In genomic region chr5:60503771-60504170, GRCh38 we compare ENCODE assay signal across 14 cellular contexts.
A peak's percentile ranks its signal among the peaks of the same experiment; 100 is the strongest.
DNase-seq lines count a peak whose midpoint lies in the region; ATAC-seq and TF ChIP-seq lines count a peak whose summit lies in the region.
"Had no signal": no experiment of that assay in that cellular context is flagged by ENCODE, and none has a peak within 500 bp of the region (broad histone marks: within the 10 kb centered on the region; RNA-seq: fewer than 3 reads in every experiment).

No MANE protein-coding gene starts in this region.

- dilution Hi-C loops in mammary epithelial cell (cut with HindIII; ENCODE audit: low sequenced_read_pairs) = no loop called here

- no TSS peak for BruUV-seq in A673 (replicated peaks; lab: Mats Ljungman, UMichigan)
- no TSS peak for BruUV-seq in mammary epithelial cell (replicated peaks; lab: Mats Ljungman, UMichigan)

- H3K4me2 ChIP-seq in mammary epithelial cell (ENCODE audit: insufficient read depth, low read depth, low read length) = no peak overlapping the region

- H3K36me3 ChIP-seq in A673 (ENCODE audit: insufficient read depth, low read length, poor library complexity, severe bottlenecking) (no peaks in the 10 kb centered on the region), mammary epithelial cell (ENCODE audit: insufficient read depth, low read length) (no peaks in the 10 kb centered on the region)

- no peaks in the 10 kb centered on the region for H3K79me2 ChIP-seq in mammary epithelial cell (ENCODE audit: insufficient read depth, low read length)

- H2AFZ ChIP-seq in mammary epithelial cell (ENCODE audit: low read depth, low read length) = no peak overlapping the region

- in situ Hi-C loops in mammary epithelial cell (cut with MboI; ENCODE audit: low sequenced_read_pairs in 2 of 2) (no loop called here), ACHN (cut with HindIII; ENCODE audit: low pct_ligation_motif_present, low pct_unique_long_range_greater_than_20kb, low sequenced_read_pairs) (no loop called here)

- CTCF ChIA-PET in A673 (lab: Charles Lee) = no interaction called here
- CTCF ChIA-PET in mammary epithelial cell (lab: Charles Lee; ENCODE audit: low non-redundant PET) = no interaction called here

- intact Hi-C loops in A673 (cut with micrococcal nuclease; ENCODE audit: unreplicated experiment) (no loop called here), mammary epithelial cell (cut with micrococcal nuclease) (no loop called here)

- no peaks in the 10 kb centered on the region for H3K9me3 ChIP-seq in A673 (ENCODE audit: low read depth, low read length, poor library complexity, severe bottlenecking)
- H3K9me3 ChIP-seq in mammary epithelial cell (replicated peaks; ENCODE audit: insufficient read depth, low read length) = no peaks in the 10 kb centered on the region

- DNase-seq in A673 (ENCODE audit: low spot score) = no peak
- no peak for DNase-seq in mammary epithelial cell
- no peak for DNase-seq in ACHN
- DNase-seq in NCI-H82 treated with DMSO at 0.1 percent for 48 hours (lab: John Stamatoyannopoulos, UW; ENCODE audit: unreplicated experiment) = no peak
- DNase-seq: activated CD8-positive, alpha-beta memory T cell treated with anti-CD3 and anti-CD28 coated beads, Interleukin-2, amount 50 U/mL, for 48 hours; GF-D8; immature natural killer cell; naive thymus-derived CD8-positive, alpha-beta T cell; NCI-H1092 treated with DMSO at 0.1 percent for 48 hours; stimulated activated CD4-positive, alpha-beta T cell treated with anti-CD3 and anti-CD28 coated beads, Interleukin-15, amount 100 ng/mL, for 24 hours had no signal

- H3K4me1 ChIP-seq in A673 (ENCODE audit: insufficient read depth, low read length, poor library complexity, severe bottlenecking) = no peaks in the 10 kb centered on the region
- H3K4me1 ChIP-seq in mammary epithelial cell (ENCODE audit: insufficient read depth, low read length) = no peaks in the 10 kb centered on the region

- H3K4me3 ChIP-seq in A673 (ENCODE audit: low read depth, low read length, poor library complexity, severe bottlenecking) (no peak overlapping the region), mammary epithelial cell (replicated peaks in 1 of 3; ENCODE audit: insufficient read depth in 1 of 3, low read depth in 2 of 3, low read length in 3 of 3) (no peak overlapping the region)

- WGBS in mammary epithelial cell (ENCODE audit: low coverage, missing lambda C conversion rate) = 43% methylated on average over 2 of the region's 2 CpGs

- TF ChIP-seq CTCF in A673 (conservative IDR thresholded peaks at IDR 0.05; ENCODE audit: low read depth, low read length) = no peak
- no peak for TF ChIP-seq CTCF in mammary epithelial cell (conservative IDR thresholded peaks at IDR 0.05 in 1 of 2, IDR thresholded peaks at IDR 0.05 in 1 of 2; ENCODE audit: extremely low read depth in 1 of 2, insufficient read depth in 1 of 2, low read depth in 1 of 2, low read length in 2 of 2)

- no peak overlapping the region for H3K9ac ChIP-seq in mammary epithelial cell (ENCODE audit: insufficient read depth, low read length)

- H3K27ac ChIP-seq in A673 (ENCODE audit: low read depth, low read length, poor library complexity, severe bottlenecking) (no peak overlapping the region), mammary epithelial cell (ENCODE audit: insufficient read depth, low read depth, low read length) (no peak overlapping the region)

- peaks cover 24% of the 10 kb centered on the region for H3K27me3 ChIP-seq in A673 (replicated peaks; ENCODE audit: insufficient read depth, low read depth, low read length, poor library complexity)
- H3K27me3 ChIP-seq in mammary epithelial cell (ENCODE audit: insufficient read depth, low read length) = no peaks in the 10 kb centered on the region

- no peaks in the 10 kb centered on the region for H4K20me1 ChIP-seq in mammary epithelial cell (ENCODE audit: insufficient read depth, low read length)

- ATAC-seq in GM18498 (IDR thresholded peaks at IDR 0.05; ENCODE audit: unreplicated experiment) (peak; percentile 83), GM19452 (IDR thresholded peaks at IDR 0.05; ENCODE audit: unreplicated experiment) (peak; percentile 81), HG02870 (IDR thresholded peaks at IDR 0.05; ENCODE audit: unreplicated experiment) (peak; percentile 90), HG03571 (IDR thresholded peaks at IDR 0.05; ENCODE audit: unreplicated experiment) (peak; percentile 77)
- ATAC-seq: naive thymus-derived CD8-positive, alpha-beta T cell had no signal

- POLR2A ChIA-PET in A673 (lab: Charles Lee; ENCODE audit: low non-redundant PET) = no interaction called here
